1 cellular context compared by ENCODE assay signal in the genomic region with DNA sequence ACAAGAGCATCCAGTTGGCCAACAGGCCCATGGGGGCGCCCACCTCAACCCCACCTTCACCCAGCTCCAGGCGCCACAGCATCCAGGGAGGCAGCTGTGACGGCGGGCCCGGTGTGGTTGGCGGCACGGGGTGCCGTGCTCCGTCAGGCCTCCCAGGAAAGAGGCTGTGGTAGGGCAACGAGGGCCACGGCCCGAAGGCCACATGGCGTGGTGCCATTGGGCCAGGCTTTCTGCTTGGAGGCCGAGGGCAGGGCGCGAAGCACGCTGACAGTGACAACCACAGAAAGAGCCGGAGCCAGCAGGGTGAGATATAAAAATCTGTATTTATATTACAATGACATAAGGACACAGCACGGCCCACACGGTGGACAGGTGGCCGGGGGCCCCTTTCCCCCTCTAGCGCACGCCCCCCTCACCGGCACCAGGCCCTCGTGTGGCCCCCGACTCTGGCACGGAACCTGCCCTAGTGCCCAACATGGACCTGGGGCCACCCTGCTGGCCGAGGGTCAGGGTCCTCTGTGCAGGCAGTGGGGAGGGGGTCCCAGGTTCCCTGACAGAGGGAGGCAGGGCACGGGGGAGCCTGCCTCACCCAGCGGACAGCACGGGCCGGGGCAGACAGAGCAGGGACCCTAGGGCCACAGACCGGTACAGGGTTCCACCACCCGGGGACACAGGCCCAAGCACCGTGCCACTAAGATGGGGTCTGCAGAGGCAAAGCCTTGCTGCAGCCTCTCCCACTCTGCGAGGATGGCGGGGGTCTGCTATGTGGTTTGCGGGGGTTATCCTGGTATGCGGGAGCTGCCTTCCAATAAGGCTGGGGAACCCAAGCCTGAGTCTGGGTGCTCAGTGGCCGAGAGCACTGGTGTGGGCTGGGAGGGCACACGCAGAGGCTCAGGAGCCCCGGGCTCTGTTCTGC.
TF ChIP-seq lines count a peak whose summit lies in the region.

No MANE protein-coding gene starts in this region.

TF ChIP-seq in neural cell, 6 proteins besides CTCF, POLR2A, EP300 and RAD21 (continued from another document):
- TF ChIP-seq, protein P1, sequence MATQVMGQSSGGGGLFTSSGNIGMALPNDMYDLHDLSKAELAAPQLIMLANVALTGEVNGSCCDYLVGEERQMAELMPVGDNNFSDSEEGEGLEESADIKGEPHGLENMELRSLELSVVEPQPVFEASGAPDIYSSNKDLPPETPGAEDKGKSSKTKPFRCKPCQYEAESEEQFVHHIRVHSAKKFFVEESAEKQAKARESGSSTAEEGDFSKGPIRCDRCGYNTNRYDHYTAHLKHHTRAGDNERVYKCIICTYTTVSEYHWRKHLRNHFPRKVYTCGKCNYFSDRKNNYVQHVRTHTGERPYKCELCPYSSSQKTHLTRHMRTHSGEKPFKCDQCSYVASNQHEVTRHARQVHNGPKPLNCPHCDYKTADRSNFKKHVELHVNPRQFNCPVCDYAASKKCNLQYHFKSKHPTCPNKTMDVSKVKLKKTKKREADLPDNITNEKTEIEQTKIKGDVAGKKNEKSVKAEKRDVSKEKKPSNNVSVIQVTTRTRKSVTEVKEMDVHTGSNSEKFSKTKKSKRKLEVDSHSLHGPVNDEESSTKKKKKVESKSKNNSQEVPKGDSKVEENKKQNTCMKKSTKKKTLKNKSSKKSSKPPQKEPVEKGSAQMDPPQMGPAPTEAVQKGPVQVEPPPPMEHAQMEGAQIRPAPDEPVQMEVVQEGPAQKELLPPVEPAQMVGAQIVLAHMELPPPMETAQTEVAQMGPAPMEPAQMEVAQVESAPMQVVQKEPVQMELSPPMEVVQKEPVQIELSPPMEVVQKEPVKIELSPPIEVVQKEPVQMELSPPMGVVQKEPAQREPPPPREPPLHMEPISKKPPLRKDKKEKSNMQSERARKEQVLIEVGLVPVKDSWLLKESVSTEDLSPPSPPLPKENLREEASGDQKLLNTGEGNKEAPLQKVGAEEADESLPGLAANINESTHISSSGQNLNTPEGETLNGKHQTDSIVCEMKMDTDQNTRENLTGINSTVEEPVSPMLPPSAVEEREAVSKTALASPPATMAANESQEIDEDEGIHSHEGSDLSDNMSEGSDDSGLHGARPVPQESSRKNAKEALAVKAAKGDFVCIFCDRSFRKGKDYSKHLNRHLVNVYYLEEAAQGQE (IDR thresholded peaks at IDR 0.05; ENCODE audit: borderline replicate concordance): no peak
- TF ChIP-seq POLR2AphosphoS5 (IDR thresholded peaks at IDR 0.05): peak; percentile 7
